15 cellular contexts compared by ENCODE assay signal in the genomic region with DNA sequence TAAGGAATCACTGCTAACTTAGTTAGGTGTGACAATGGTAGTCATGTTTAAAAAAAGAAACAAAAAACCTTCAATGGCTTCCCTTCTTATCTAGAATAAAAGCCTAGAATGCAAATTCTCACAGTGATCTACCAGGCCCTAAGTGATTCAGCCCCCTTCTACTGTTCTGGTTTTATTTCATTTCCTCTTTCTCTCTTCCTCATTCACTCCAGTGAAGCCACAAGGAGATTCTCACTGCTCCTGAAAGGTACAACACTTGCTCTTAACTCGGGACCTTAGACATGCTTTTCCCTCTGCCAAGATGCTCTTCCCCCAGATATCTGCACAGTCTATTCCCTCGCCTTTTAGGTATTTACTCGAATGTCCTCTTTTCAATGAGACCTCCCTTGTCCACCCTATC. TPM values are rescaled to one million over a fixed set of nuclear protein-coding genes. Genes with fewer than 3 reads are reported as not detected.
DNase-seq lines count a peak whose midpoint lies in the region; ATAC-seq, FAIRE-seq and TF ChIP-seq lines count a peak whose summit lies in the region.
"Had no signal": no experiment of that assay in that cellular context is flagged by ENCODE, and none has a peak within 500 bp of the region (broad histone marks: within the 10 kb centered on the region; RNA-seq: fewer than 3 reads in every experiment).

No MANE protein-coding gene starts in this region.

- no peaks in the 10 kb centered on the region for H3K27me3 Mint-ChIP-seq in activated T-helper 2 cell treated with anti-CD3 and anti-CD28 coated beads, Interferon-gamma antibody, Interleukin-2, Interleukin-4, amounts not matched to agents 10 μg/mL and 5 μg/mL and 100 μg/mL, durations not matched to agents 14 hours and 24 hours and 36 hours (ENCODE audit: low read depth)

- H3K9me3 Mint-ChIP-seq in activated T-helper 2 cell treated with anti-CD3 and anti-CD28 coated beads, Interferon-gamma antibody, Interleukin-2, Interleukin-4, amounts not matched to agents 10 μg/mL and 5 μg/mL and 100 μg/mL, durations not matched to agents 14 hours and 24 hours and 36 hours = no peaks in the 10 kb centered on the region

- H3K36me3 Mint-ChIP-seq in activated T-helper 2 cell treated with anti-CD3 and anti-CD28 coated beads, Interferon-gamma antibody, Interleukin-2, Interleukin-4, amounts not matched to agents 10 μg/mL and 5 μg/mL and 100 μg/mL, durations not matched to agents 14 hours and 24 hours and 36 hours (ENCODE audit: low read depth) = peaks cover 48% of the 10 kb centered on the region

- no peak; the same call in 1 of the 2 replicates for TF ChIP-seq POLR2A in GM12891 (IDR thresholded peaks at IDR 0.05; ENCODE audit: low read depth, low read length)

- peak; percentile 84 to 86 for DNase-seq in AML-193 (lab: John Stamatoyannopoulos, UW)
- peak; percentile 43 for DNase-seq in GM12891 (ENCODE audit: insufficient read length, low spot score)
- DNase-seq in NAMALWA (ENCODE audit: low spot score) = peak; percentile 76
- no peak for DNase-seq in activated T-helper 2 cell treated with anti-CD3 and anti-CD28 coated beads, Interferon-gamma antibody, Interleukin-2, Interleukin-4, amounts not matched to agents 10 μg/mL and 5 μg/mL and 100 μg/mL, durations not matched to agents 14 hours and 24 hours and 36 hours (ENCODE audit: low spot score)
- no peak for DNase-seq in NCI-H345 (lab: John Stamatoyannopoulos, UW)
- no peak for DNase-seq in frontal cortex (ENCODE audit: low spot score in 2 of 2)
- DNase-seq: amygdala, hypothalamus, midbrain, NCI-H774, small intestine had no signal

- peak overlapping the region; percentile 40 for H3K27ac Mint-ChIP-seq in activated T-helper 2 cell treated with anti-CD3 and anti-CD28 coated beads, Interferon-gamma antibody, Interleukin-2, Interleukin-4, amounts not matched to agents 10 μg/mL and 5 μg/mL and 100 μg/mL, durations not matched to agents 14 hours and 24 hours and 36 hours

- ATAC-seq in HG03139 (IDR thresholded peaks at IDR 0.05; ENCODE audit: unreplicated experiment) = no peak
- no peak for ATAC-seq in GM19463 (IDR thresholded peaks at IDR 0.05; ENCODE audit: unreplicated experiment)

- peaks cover 40% of the 10 kb centered on the region for H3K4me1 Mint-ChIP-seq in activated T-helper 2 cell treated with anti-CD3 and anti-CD28 coated beads, Interferon-gamma antibody, Interleukin-2, Interleukin-4, amounts not matched to agents 10 μg/mL and 5 μg/mL and 100 μg/mL, durations not matched to agents 14 hours and 24 hours and 36 hours (ENCODE audit: low read depth)

- intact Hi-C loops in activated T-helper 2 cell treated with anti-CD3 and anti-CD28 coated beads, Interferon-gamma antibody, Interleukin-2, Interleukin-4, amounts not matched to agents 10 μg/mL and 5 μg/mL and 100 μg/mL, durations not matched to agents 14 hours and 24 hours and 36 hours (cut with micrococcal nuclease) = no loop called here

- no peak for FAIRE-seq in GM12891 (lab: Jason Lieb, UNC)
- no peak for FAIRE-seq in frontal cortex (lab: Jason Lieb, UNC)
- FAIRE-seq: endometrium, small intestine, TTC549 had no signal

- H3K4me3 Mint-ChIP-seq in activated T-helper 2 cell treated with anti-CD3 and anti-CD28 coated beads, Interferon-gamma antibody, Interleukin-2, Interleukin-4, amounts not matched to agents 10 μg/mL and 5 μg/mL and 100 μg/mL, durations not matched to agents 14 hours and 24 hours and 36 hours (ENCODE audit: low read depth) = no peak overlapping the region

TF ChIP-seq in GM12891, 5 proteins besides CTCF, POLR2A, EP300 and RAD21:
- TF ChIP-seq PAX5 (IDR thresholded peaks at IDR 0.05; ENCODE audit: insufficient read depth, low read length, severe bottlenecking) (no peak), SPI1 (IDR thresholded peaks at IDR 0.05; ENCODE audit: low read depth, low read length) (peak; percentile 98), POU2F2 (IDR thresholded peaks at IDR 0.05; ENCODE audit: low read depth, low read length) (no peak), POLR2AphosphoS5 (IDR thresholded peaks at IDR 0.05; ENCODE audit: low read depth, low read length) (no peak)

RNA-seq across cellular contexts. Expression of gene PIGS, which starts 3.7 kb away (rescaled TPM):
- 59.8 TPM for polyA plus RNA-seq in GM12891 (2012; ENCODE audit: low read depth, missing spikeins)
- 65.1 and 70.9 TPM in 2 replicates for total RNA-seq in activated T-helper 2 cell treated with anti-CD3 and anti-CD28 coated beads, Interferon-gamma antibody, Interleukin-2, Interleukin-4, amounts not matched to agents 10 μg/mL and 5 μg/mL and 100 μg/mL, durations not matched to agents 14 hours and 24 hours and 36 hours
- 16.3 TPM for total RNA-seq in frontal cortex

RNA-seq across cellular contexts. Expression of gene ALDOC, which starts 9.1 kb away (rescaled TPM):
- polyA plus RNA-seq in GM12891 (2012; ENCODE audit: low read depth, missing spikeins) = 222 TPM
- total RNA-seq in activated T-helper 2 cell treated with anti-CD3 and anti-CD28 coated beads, Interferon-gamma antibody, Interleukin-2, Interleukin-4, amounts not matched to agents 10 μg/mL and 5 μg/mL and 100 μg/mL, durations not matched to agents 14 hours and 24 hours and 36 hours = 95.0 and 95.7 TPM in 2 replicates
- total RNA-seq in frontal cortex = 56.7 TPM

RNA-seq across cellular contexts. Expression of gene UNC119, which starts 15.2 kb away (rescaled TPM):
- polyA plus RNA-seq in GM12891 (2012; ENCODE audit: low read depth, missing spikeins) = 63.6 TPM
- 55.3 and 63.9 TPM in 2 replicates for total RNA-seq in activated T-helper 2 cell treated with anti-CD3 and anti-CD28 coated beads, Interferon-gamma antibody, Interleukin-2, Interleukin-4, amounts not matched to agents 10 μg/mL and 5 μg/mL and 100 μg/mL, durations not matched to agents 14 hours and 24 hours and 36 hours
- 32.6 TPM for total RNA-seq in frontal cortex

RNA-seq across cellular contexts. Expression of gene SPAG5, which starts 31.2 kb away (rescaled TPM):
- polyA plus RNA-seq in GM12891 (2012; ENCODE audit: low read depth, missing spikeins) = 70.4 TPM
- total RNA-seq in activated T-helper 2 cell treated with anti-CD3 and anti-CD28 coated beads, Interferon-gamma antibody, Interleukin-2, Interleukin-4, amounts not matched to agents 10 μg/mL and 5 μg/mL and 100 μg/mL, durations not matched to agents 14 hours and 24 hours and 36 hours = 92.5 and 98.8 TPM in 2 replicates
- total RNA-seq in frontal cortex = 3.7 TPM

RNA-seq across cellular contexts. Expression of gene RSKR, which starts 46.4 kb away (rescaled TPM):
- polyA plus RNA-seq in GM12891 (2012; ENCODE audit: low read depth, missing spikeins) = 7.7 TPM
- total RNA-seq in activated T-helper 2 cell treated with anti-CD3 and anti-CD28 coated beads, Interferon-gamma antibody, Interleukin-2, Interleukin-4, amounts not matched to agents 10 μg/mL and 5 μg/mL and 100 μg/mL, durations not matched to agents 14 hours and 24 hours and 36 hours = 35.2 and 37.9 TPM in 2 replicates
- total RNA-seq in frontal cortex = 11.8 TPM

Comparison
In these comparisons a context has a peak if more than half of its experiments do, and no peak if none do; other contexts are left out.
1. DNase-seq: peak in AML-193 (2 of 2), GM12891 (single experiment) and NAMALWA (single experiment); none in activated T-helper 2 cell treated with anti-CD3 and anti-CD28 coated beads, Interferon-gamma antibody, Interleukin-2, Interleukin-4, amounts not matched to agents 10 μg/mL and 5 μg/mL and 100 μg/mL, durations not matched to agents 14 hours and 24 hours and 36 hours (single experiment), NCI-H345 (single experiment) and frontal cortex (0 of 2).